In genomic region chr2:195505701-195506100, GRCh38 we compare ENCODE assay signal across 15 cellular contexts.
A peak's percentile ranks its signal among the peaks of the same experiment; 100 is the strongest.
DNase-seq lines count a peak whose midpoint lies in the region; ATAC-seq, FAIRE-seq and TF ChIP-seq lines count a peak whose summit lies in the region.
"Had no signal": no experiment of that assay in that cellular context is flagged by ENCODE, and none has a peak within 500 bp of the region (broad histone marks: within the 10 kb centered on the region; RNA-seq: fewer than 3 reads in every experiment).

No MANE protein-coding gene starts in this region.

- no peaks in the 10 kb centered on the region for H3K27me3 ChIP-seq in uterus

- no peaks in the 10 kb centered on the region for H3K36me3 Mint-ChIP-seq in MCF 10A (ENCODE audit: insufficient read depth, unreplicated experiment)
- H3K36me3 Mint-ChIP-seq: IgD-negative memory B cell had no signal

- H3K4me1 Mint-ChIP-seq in MCF 10A (ENCODE audit: insufficient read depth, unreplicated experiment): peaks cover 8% of the 10 kb centered on the region

- no peaks in the 10 kb centered on the region for H3K9me3 Mint-ChIP-seq in MCF 10A (ENCODE audit: unreplicated experiment)
- H3K9me3 Mint-ChIP-seq: central memory CD8-positive, alpha-beta T cell; immature natural killer cell had no signal

- no peak for TF ChIP-seq POLR2A in uterus (IDR thresholded peaks at IDR 0.05)

- no peaks in the 10 kb centered on the region for H3K36me3 ChIP-seq in uterus

- CTCF ChIA-PET in GM10248 (lab: Yijun Ruan, JAX) (no interaction called here), MCF 10A (lab: Yijun Ruan, JAX) (interaction anchor here (0.7 kb wide), 1 partner anchor 9 kb away, joined by 6 read pairs; no protein-coding TSS in a partner anchor)

- no TSS peak for BruUV-seq in MCF 10A (replicated peaks; lab: Mats Ljungman, UMichigan)

- no peaks in the 10 kb centered on the region for H3K9me3 ChIP-seq in uterus

- H3K4me1 ChIP-seq in uterus: no peaks in the 10 kb centered on the region

- intact Hi-C loops in MCF 10A (cut with micrococcal nuclease) (no loop called here), uterus (cut with DNase I; ENCODE audit: low total_unique reads) (no loop called here)

- H3K27ac ChIP-seq in uterus: no peak overlapping the region

- in situ Hi-C loops in G401 (cut with HindIII; ENCODE audit: low sequenced_read_pairs): no loop called here

- POLR2A ChIA-PET in GM10248 (lab: Yijun Ruan, JAX): no interaction called here
- POLR2A ChIA-PET in MCF 10A (lab: Yijun Ruan, JAX): no interaction called here

- no peak overlapping the region for H3K27ac Mint-ChIP-seq in MCF 10A (ENCODE audit: low read depth, unreplicated experiment)
- H3K27ac Mint-ChIP-seq: activated CD4-positive, alpha-beta memory T cell treated with anti-CD3 and anti-CD28 coated beads, Interleukin-2, amount 10 ng/mL, durations not matched to agents 7 days and 5 days; activated naive CD4-positive, alpha-beta T cell treated with anti-CD3 and anti-CD28 coated beads, Interleukin-2, amount 50 U/mL, for 72 hours; IgD-negative memory B cell; immature natural killer cell had no signal

- no peak overlapping the region for H3K4me3 Mint-ChIP-seq in MCF 10A (ENCODE audit: unreplicated experiment)
- H3K4me3 Mint-ChIP-seq: activated CD4-positive, alpha-beta memory T cell treated with anti-CD3 and anti-CD28 coated beads, Interleukin-2, amount 10 ng/mL, durations not matched to agents 7 days and 5 days; central memory CD8-positive, alpha-beta T cell; immature natural killer cell had no signal

- ATAC-seq in GM21825 (IDR thresholded peaks at IDR 0.05; ENCODE audit: unreplicated experiment) (peak; percentile 93), HG03108 (IDR thresholded peaks at IDR 0.05; ENCODE audit: unreplicated experiment) (peak; percentile 96)
- ATAC-seq: activated naive CD4-positive, alpha-beta T cell treated with anti-CD3 and anti-CD28 coated beads, Interleukin-2, amount 50 U/mL, for 72 hours had no signal

- no peak overlapping the region for H3K4me3 ChIP-seq in uterus

- no peaks in the 10 kb centered on the region for H3K27me3 Mint-ChIP-seq in MCF 10A (ENCODE audit: insufficient read depth, unreplicated experiment)
- H3K27me3 Mint-ChIP-seq: activated CD4-positive, alpha-beta memory T cell treated with anti-CD3 and anti-CD28 coated beads, Interleukin-2, amount 10 ng/mL, durations not matched to agents 7 days and 5 days; central memory CD8-positive, alpha-beta T cell; IgD-negative memory B cell had no signal

- peak; percentile 88 for FAIRE-seq in GM19239 (lab: Jason Lieb, UNC)

- TF ChIP-seq CTCF in GM10248 (IDR thresholded peaks at IDR 0.05; ENCODE audit: control extremely low read depth, extremely low read depth, low read depth, missing control alignments) (no peak), MCF 10A (IDR thresholded peaks at IDR 0.05; ENCODE audit: unreplicated experiment) (no peak), uterus (IDR thresholded peaks at IDR 0.05) (no peak)

- DNase-seq in GM10248 (ENCODE audit: extremely low spot score) (peak; percentile 20), GM19239 (ENCODE audit: insufficient read length, low spot score) (peak; percentile 28), MCF 10A (ENCODE audit: unreplicated experiment) (no peak), uterus (no peak), G401 (ENCODE audit: low spot score) (no peak), SW 1271 (lab: John Stamatoyannopoulos, UW) (no peak)
- DNase-seq: activated CD4-positive, alpha-beta memory T cell treated with anti-CD3 and anti-CD28 coated beads, Interleukin-2, amount 10 ng/mL, durations not matched to agents 7 days and 5 days; DMS53; immature natural killer cell; stimulated activated CD4-positive, alpha-beta T cell treated with anti-CD3 and anti-CD28 coated beads, Interleukin-4, amount 100 ng/mL, for 24 hours had no signal

Comparison
In these comparisons a context has a peak if more than half of its experiments do, and no peak if none do; other contexts are left out.
1. DNase-seq: peak in GM10248 (single experiment) and GM19239 (single experiment); none in MCF 10A (single experiment), uterus (0 of 2), G401 (single experiment) and SW 1271 (0 of 2).